3 cellular contexts compared by ENCODE assay signal in genomic region chr7:36135700-36136099, GRCh38.
"Had no signal": no experiment of that assay in that cellular context is flagged by ENCODE, and none has a peak within 500 bp of the region (broad histone marks: within the 10 kb centered on the region; RNA-seq: fewer than 3 reads in every experiment).

No MANE protein-coding gene starts in this region.

- DNase-seq: GDM1, GF-D8 had no signal

- H3K4me3 ChIP-seq: GM12878 had no signal

- ATAC-seq: GM12878 had no signal
